In the genomic region with DNA sequence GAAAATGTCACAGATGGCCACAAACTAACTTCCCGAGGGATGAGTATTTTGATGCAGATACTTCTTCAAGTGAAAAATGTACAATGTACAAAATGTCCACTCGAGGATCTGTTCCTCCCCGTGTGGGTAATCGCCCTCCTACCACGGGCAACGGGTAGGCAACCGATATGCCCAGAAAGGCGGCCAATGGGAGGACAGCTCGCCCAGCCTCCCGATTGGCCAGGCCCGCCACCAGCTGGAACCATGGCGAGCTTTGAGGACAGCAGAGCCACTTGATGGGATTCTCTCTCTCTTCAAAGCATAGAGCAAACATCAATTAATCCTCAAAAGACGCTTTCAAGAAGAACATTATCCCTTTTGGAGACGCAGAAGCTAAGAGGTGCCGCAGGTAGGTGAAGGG, we compare ENCODE assay signal across 21 cellular contexts. TPM values are rescaled to one million over a fixed set of nuclear protein-coding genes. Genes with fewer than 3 reads are reported as not detected.
DNase-seq lines count a peak whose midpoint lies in the region; ATAC-seq and TF ChIP-seq lines count a peak whose summit lies in the region.
"Had no signal": no experiment of that assay in that cellular context is flagged by ENCODE, and none has a peak within 500 bp of the region (broad histone marks: within the 10 kb centered on the region; RNA-seq: fewer than 3 reads in every experiment).

No MANE protein-coding gene starts in this region.

- H3K4me3 ChIP-seq in A673 (ENCODE audit: low read depth, low read length, poor library complexity, severe bottlenecking), result no peak overlapping the region
- H3K4me3 ChIP-seq in tibial nerve, result no peak overlapping the region
- H3K4me3 ChIP-seq: BLaER1 had no signal

- ATAC-seq in memory B cell (ENCODE audit: low read depth) (no peak), HG03135 (IDR thresholded peaks at IDR 0.05; ENCODE audit: unreplicated experiment) (no peak)
- ATAC-seq: HepG2, T-helper 17 cell had no signal

- TF ChIP-seq EP300 in tibial nerve (IDR thresholded peaks at IDR 0.05), result no peak

- TF ChIP-seq CTCF in A673 (conservative IDR thresholded peaks at IDR 0.05; ENCODE audit: low read depth, low read length) (no peak), tibial nerve (IDR thresholded peaks at IDR 0.05) (no peak)

- H3K4me1 Mint-ChIP-seq in memory B cell, result peaks cover 18% of the 10 kb centered on the region
- H3K4me1 Mint-ChIP-seq: T-helper 17 cell had no signal

- 86 to 87% methylated on average over 15 of the region's 15 CpGs for WGBS in tibial nerve, 2 donors

- peaks cover 16% of the 10 kb centered on the region for H3K36me3 Mint-ChIP-seq in memory B cell
- H3K36me3 Mint-ChIP-seq: CD4-positive, CD25-positive, alpha-beta regulatory T cell had no signal

- intact Hi-C loops in A673 (cut with micrococcal nuclease; ENCODE audit: unreplicated experiment), result no loop called here

- no TSS peak for BruUV-seq in A673 (replicated peaks; lab: Mats Ljungman, UMichigan)

- no peaks in the 10 kb centered on the region for H3K27me3 ChIP-seq in A673 (replicated peaks; ENCODE audit: insufficient read depth, low read depth, low read length, poor library complexity)
- H3K27me3 ChIP-seq in tibial nerve, result no peaks in the 10 kb centered on the region
- H3K27me3 ChIP-seq: BLaER1 had no signal

- peak overlapping the region; percentile 42 for H3K27ac Mint-ChIP-seq in memory B cell
- H3K27ac Mint-ChIP-seq: CD4-positive, CD25-positive, alpha-beta regulatory T cell; T-helper 17 cell had no signal

- DNase-seq in NCI-H1417 (lab: John Stamatoyannopoulos, UW) (peak in 2 of 3 experiments; percentile 9 to 80), NCI-H1417 treated with DMSO at 0.1 percent for 48 hours (lab: John Stamatoyannopoulos, UW) (no peak), A673 (ENCODE audit: low spot score) (peak; percentile 21), NCI-H187 (lab: John Stamatoyannopoulos, UW) (peak; percentile 58 to 67), memory B cell (ENCODE audit: low spot score in 2 of 2) (no peak), tibial nerve (ENCODE audit: low spot score in 2 of 2) (no peak), SKM-1 treated with dmso at 0.1 percent for 144 hours (lab: John Stamatoyannopoulos, UW; ENCODE audit: unreplicated experiment) (no peak)
- DNase-seq: 8988T; CD4-positive, CD25-positive, alpha-beta regulatory T cell; DMS153; Karpas-422; MV-4-11; NCI-H1694 treated with DMSO at 0.1 percent for 48 hours; NCI-H2107; SK-N-SH; T-helper 17 cell had no signal

- no peaks in the 10 kb centered on the region for H3K27me3 Mint-ChIP-seq in memory B cell

- H3K9me3 ChIP-seq in A673 (ENCODE audit: low read depth, low read length, poor library complexity, severe bottlenecking) (no peaks in the 10 kb centered on the region), tibial nerve (no peaks in the 10 kb centered on the region)
- H3K9me3 ChIP-seq: BLaER1, SK-N-SH had no signal

- H3K36me3 ChIP-seq in A673 (ENCODE audit: insufficient read depth, low read length, poor library complexity, severe bottlenecking) (no peaks in the 10 kb centered on the region), tibial nerve (no peaks in the 10 kb centered on the region)
- H3K36me3 ChIP-seq: BLaER1 had no signal

- CTCF ChIA-PET in A673 (lab: Charles Lee), result no interaction called here

- no peak overlapping the region for H3K27ac ChIP-seq in A673 (ENCODE audit: low read depth, low read length, poor library complexity, severe bottlenecking)
- no peak overlapping the region for H3K27ac ChIP-seq in tibial nerve
- H3K27ac ChIP-seq: BLaER1 had no signal

- POLR2A ChIA-PET in A673 (lab: Charles Lee; ENCODE audit: low non-redundant PET), result no interaction called here

- no peak for TF ChIP-seq POLR2A in tibial nerve (IDR thresholded peaks at IDR 0.05)

- H3K9me3 Mint-ChIP-seq in memory B cell, result no peaks in the 10 kb centered on the region
- H3K9me3 Mint-ChIP-seq: CD4-positive, CD25-positive, alpha-beta regulatory T cell had no signal

- H3K4me3 Mint-ChIP-seq in memory B cell, result no peak overlapping the region
- H3K4me3 Mint-ChIP-seq: CD4-positive, CD25-positive, alpha-beta regulatory T cell; T-helper 17 cell had no signal

- H3K4me1 ChIP-seq in A673 (ENCODE audit: insufficient read depth, low read length, poor library complexity, severe bottlenecking) (peaks cover 6% of the 10 kb centered on the region), tibial nerve (no peaks in the 10 kb centered on the region)

RNA-seq across cellular contexts. Expression of gene DPF3, which starts 42.2 kb away (rescaled TPM):
- total RNA-seq in A673 (2021) (15.7 and 17.6 TPM in 2 replicates), tibial nerve (1 to 10 TPM in 2 of 4 donors, under 1 TPM in 2; 0.22 to 5.4 (median 2.7) TPM)
- total RNA-seq: G401, NCI-H460 had no signal

Comparison
In these comparisons a context has a peak if more than half of its experiments do, and no peak if none do; other contexts are left out.
1. DNase-seq: peak in NCI-H1417 (2 of 3), A673 (single experiment) and NCI-H187 (2 of 2); none in NCI-H1417 treated with DMSO at 0.1 percent for 48 hours (single experiment), memory B cell (0 of 2), tibial nerve (0 of 2) and SKM-1 treated with dmso at 0.1 percent for 144 hours (single experiment).